8 cellular contexts compared by ENCODE assay signal in the genomic region with DNA sequence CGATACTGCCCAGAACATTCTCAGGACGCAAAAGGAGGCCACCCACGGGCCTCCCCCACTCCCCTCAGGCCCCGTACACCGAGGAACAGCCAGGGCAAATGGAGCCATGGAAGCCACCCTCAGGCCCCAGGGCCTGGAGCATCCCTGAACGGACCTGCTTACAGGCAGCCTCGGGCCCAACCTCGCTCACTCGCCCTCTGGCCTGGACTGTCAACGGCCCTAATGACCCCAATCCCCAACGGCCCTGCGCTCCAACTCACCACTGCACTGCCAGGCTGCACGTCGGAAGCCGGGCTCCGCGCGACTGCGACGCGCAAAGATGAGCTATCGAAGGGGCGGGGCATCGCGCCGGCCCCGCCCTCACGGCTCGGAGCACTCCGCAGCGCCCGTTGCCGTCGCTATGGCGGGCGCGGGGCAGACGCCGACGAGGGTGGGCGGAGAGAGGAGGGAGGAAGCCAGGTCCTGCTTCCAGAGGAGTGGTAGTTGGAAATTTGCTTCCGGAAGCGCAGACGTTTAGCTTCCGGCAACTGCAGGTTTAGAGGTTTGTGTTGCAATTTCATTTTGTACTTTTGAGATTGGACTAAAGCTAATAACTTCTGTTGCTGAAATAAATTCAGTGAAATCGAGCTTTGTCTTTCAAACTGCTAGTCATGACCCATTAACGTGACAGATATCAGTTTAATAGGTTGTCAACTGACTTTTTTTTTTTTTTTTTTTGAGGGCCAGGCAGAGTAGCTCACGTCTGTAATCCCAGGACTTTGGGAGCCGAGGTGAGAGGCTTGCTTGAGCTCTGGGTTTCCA. TPM values are rescaled to one million over a fixed set of nuclear protein-coding genes. Genes with fewer than 3 reads are reported as not detected.
A peak's percentile ranks its signal among the peaks of the same experiment; 100 is the strongest.
DNase-seq lines count a peak whose midpoint lies in the region; ATAC-seq and TF ChIP-seq lines count a peak whose summit lies in the region.

A gene (minus strand): TSS at position 308 of the 801 bp plus-strand sequence. CDS start 3,923 bp downstream, outside the sequence.

- peaks cover 0 to 2% (median 0%) of the 10 kb centered on the region in 3 donors for H3K27me3 ChIP-seq in psoas muscle (ENCODE audit: insufficient read depth in 3 of 3, low read length in 2 of 3)

- ATAC-seq in HG02885 (IDR thresholded peaks at IDR 0.05; ENCODE audit: poor library complexity, unreplicated experiment) = peak; percentile 88
- peak; percentile 97 for ATAC-seq in T-helper 17 cell
- peak; percentile 99 for ATAC-seq in left ventricle myocardium superior
- peak; percentile 98 to 99 (median 98) for ATAC-seq in psoas muscle

- H3K4me1 ChIP-seq in psoas muscle (peaks cover 12% of the 10 kb centered on the region), urinary bladder (ENCODE audit: insufficient read depth) (no peaks in the 10 kb centered on the region)

- 0 to 1% (median 0%) methylated on average over 35 to 49 of the region's 49 CpGs for WGBS in psoas muscle, 3 donors
- WGBS in urinary bladder = under 1% methylated on average over 49 of the region's 49 CpGs

- intact Hi-C loops in left ventricle myocardium superior (cut with micrococcal nuclease) (no loop called here), psoas muscle (cut with DNase I) (loop anchor here in 1 of 2 donors (10.0 kb wide), 1 partner anchor 455 kb away; no protein-coding TSS in a partner anchor)

- H3K4me1 Mint-ChIP-seq in T-helper 17 cell = peaks cover 9% of the 10 kb centered on the region

- H3K36me3 ChIP-seq in psoas muscle (ENCODE audit: insufficient read depth in 1 of 2, low read depth in 1 of 2) (peaks cover 0 to 6% of the 10 kb centered on the region in 2 donors), urinary bladder (ENCODE audit: insufficient read depth) (no peaks in the 10 kb centered on the region)

- H3K27ac Mint-ChIP-seq in T-helper 17 cell = peak within 1 kb of the TSS; percentile 96

- peak; percentile 80 for DNase-seq in NCI-H1694 (lab: John Stamatoyannopoulos, UW)
- peak; percentile 81 to 89 (median 88) for DNase-seq in T-helper 17 cell
- DNase-seq in amniotic stem cell (lab: John Stamatoyannopoulos, UW) = peak; percentile 66
- peak; percentile 95 for DNase-seq in left ventricle myocardium superior
- peak; percentile 92 to 96 for DNase-seq in psoas muscle

- peak; percentile 91 for TF ChIP-seq POLR2A in GM15510 (IDR thresholded peaks at IDR 0.05; ENCODE audit: borderline replicate concordance, extremely low read depth, insufficient read length)

- peak within 1 kb of the TSS; percentile 96 for H3K4me3 Mint-ChIP-seq in T-helper 17 cell

- no peak for TF ChIP-seq CTCF in psoas muscle (IDR thresholded peaks at IDR 0.05)

- H3K27ac ChIP-seq in psoas muscle (peak within 1 kb of the TSS; percentile 88), urinary bladder (ENCODE audit: low read depth) (peak within 1 kb of the TSS; percentile 13)

- H3K9me3 ChIP-seq in T-helper 17 cell (ENCODE audit: control insufficient read depth, low read length, poor library complexity, severe bottlenecking) = no peaks in the 10 kb centered on the region
- H3K9me3 ChIP-seq in psoas muscle = no peaks in the 10 kb centered on the region

- peaks cover 6% of the 10 kb centered on the region for H3K27me3 Mint-ChIP-seq in T-helper 17 cell

- H3K36me3 Mint-ChIP-seq in T-helper 17 cell (ENCODE audit: low read depth) = no peaks in the 10 kb centered on the region

- H3K4me3 ChIP-seq in psoas muscle = peak within 1 kb of the TSS; percentile 92
- H3K4me3 ChIP-seq in urinary bladder (ENCODE audit: low read depth, low read length) = peak within 1 kb of the TSS; percentile 73

RNA-seq across cellular contexts. Expression of the gene that starts here (rescaled TPM):
- total RNA-seq in T-helper 17 cell = 10 to 100 TPM; 24.3 to 24.4 TPM
- total RNA-seq in left ventricle myocardium superior = 27.5 TPM
- 10 to 100 TPM; 17.7 to 38.6 (median 30.8) TPM for total RNA-seq in psoas muscle
- polyA plus RNA-seq in psoas muscle = 10 to 100 TPM; 32.9 to 48.9 (median 39.7) TPM
- total RNA-seq in urinary bladder = 66.2 TPM
- polyA plus RNA-seq in urinary bladder = 47.4 TPM

Comparison
In these comparisons a context has a peak if more than half of its experiments do, and no peak if none do; other contexts are left out.
1. Peak in every context shown above with its lines: DNase-seq, ATAC-seq, H3K4me3 ChIP-seq and H3K27ac ChIP-seq.